24 cellular contexts compared by ENCODE assay signal in the genomic region with DNA sequence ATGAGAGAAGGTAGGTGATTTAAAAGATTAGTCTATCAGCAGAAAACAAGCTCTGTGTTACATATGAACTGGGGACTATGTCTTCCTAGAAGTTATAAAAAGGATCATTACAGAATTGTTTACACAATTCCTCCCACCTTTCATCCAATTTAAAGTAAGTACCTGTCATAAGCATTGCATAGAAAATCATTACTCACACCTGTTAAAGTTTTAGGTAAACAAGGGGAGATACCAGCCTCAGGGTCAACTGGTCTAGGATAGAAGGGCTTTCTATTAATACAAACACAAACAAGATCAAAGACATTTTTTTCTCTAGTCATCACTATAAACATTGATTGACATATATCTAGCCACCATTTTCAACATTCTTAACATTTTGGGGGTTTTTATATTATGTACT.
"Had no signal": no experiment of that assay in that cellular context is flagged by ENCODE, and none has a peak within 500 bp of the region (broad histone marks: within the 10 kb centered on the region; RNA-seq: fewer than 3 reads in every experiment).

No MANE protein-coding gene starts in this region.

- H3K9me3 Mint-ChIP-seq: activated naive CD8-positive, alpha-beta T cell treated with anti-CD3 and anti-CD28 coated beads, Interleukin-2, amount 10 ng/mL, durations not matched to agents 7 days and 5 days; mesothelial cell of epicardium; naive thymus-derived CD8-positive, alpha-beta T cell; WTC11 had no signal

- H3K4me1 Mint-ChIP-seq: activated naive CD8-positive, alpha-beta T cell treated with anti-CD3 and anti-CD28 coated beads, Interleukin-2, amount 10 ng/mL, durations not matched to agents 7 days and 5 days; naive thymus-derived CD8-positive, alpha-beta T cell had no signal

- H3K4me1 ChIP-seq: parathyroid adenoma, vagina had no signal

- H3K9me3 ChIP-seq: thoracic aorta, vagina had no signal

- ATAC-seq: activated T-cell treated with anti-CD3 and anti-CD28 coated beads, Interleukin-2, amount 50 U/mL, for 4 hours; naive thymus-derived CD8-positive, alpha-beta T cell; sciatic nerve had no signal

- DNase-seq: activated CD4-positive, alpha-beta T cell treated with anti-CD3 and anti-CD28 coated beads for 4 hours; activated CD4-positive, alpha-beta T cell treated with anti-CD3 and anti-CD28 coated beads, Interleukin-2, amount 50 U/mL, for 48 hours; activated CD8-positive, alpha-beta memory T cell treated with anti-CD3 and anti-CD28 coated beads, Interleukin-2, amount 50 U/mL, for 48 hours; activated naive CD4-positive, alpha-beta T cell treated with Interleukin-2 at 50 U/mL for 16 hours; activated naive CD8-positive, alpha-beta T cell treated with anti-CD3 and anti-CD28 coated beads, Interleukin-2, amount 10 ng/mL, durations not matched to agents 7 days and 5 days; activated T-cell treated with anti-CD3 and anti-CD28 coated beads, Interleukin-2, amount 50 U/mL, for 4 hours; amygdala; cerebellar nuclear complex; cortex of kidney; kidney; naive thymus-derived CD8-positive, alpha-beta T cell; small intestine; stimulated activated CD4-positive, alpha-beta T cell treated with anti-CD3 and anti-CD28 coated beads, Interleukin-2, amount 100 ng/mL, for 24 hours; stimulated activated naive CD4-positive, alpha-beta T cell; T-helper 9 cell had no signal

- H3K4me3 Mint-ChIP-seq: activated naive CD8-positive, alpha-beta T cell treated with anti-CD3 and anti-CD28 coated beads, Interleukin-2, amount 10 ng/mL, durations not matched to agents 7 days and 5 days; activated T-cell treated with anti-CD3 and anti-CD28 coated beads, Interleukin-2, amount 50 U/mL, for 4 hours; mesothelial cell of epicardium; naive thymus-derived CD8-positive, alpha-beta T cell; type B pancreatic cell; WTC11 had no signal

- H3K36me3 Mint-ChIP-seq: activated naive CD8-positive, alpha-beta T cell treated with anti-CD3 and anti-CD28 coated beads, Interleukin-2, amount 10 ng/mL, durations not matched to agents 7 days and 5 days; naive thymus-derived CD8-positive, alpha-beta T cell; type B pancreatic cell; WTC11 had no signal

- H3K27ac Mint-ChIP-seq: activated naive CD8-positive, alpha-beta T cell treated with anti-CD3 and anti-CD28 coated beads, Interleukin-2, amount 10 ng/mL, durations not matched to agents 7 days and 5 days; mesothelial cell of epicardium; naive thymus-derived CD8-positive, alpha-beta T cell; type B pancreatic cell; WTC11 had no signal

- H3K4me3 ChIP-seq: lung, thoracic aorta, vagina had no signal

- H3K27me3 Mint-ChIP-seq: activated naive CD8-positive, alpha-beta T cell treated with anti-CD3 and anti-CD28 coated beads, Interleukin-2, amount 10 ng/mL, durations not matched to agents 7 days and 5 days; naive thymus-derived CD8-positive, alpha-beta T cell; type B pancreatic cell had no signal

- H3K27ac ChIP-seq: epithelial cell of prostate, parathyroid adenoma, vagina had no signal

- H3K36me3 ChIP-seq: thoracic aorta, vagina had no signal
